Comparison of ENCODE assay signal across 9 cellular contexts in the genomic region with DNA sequence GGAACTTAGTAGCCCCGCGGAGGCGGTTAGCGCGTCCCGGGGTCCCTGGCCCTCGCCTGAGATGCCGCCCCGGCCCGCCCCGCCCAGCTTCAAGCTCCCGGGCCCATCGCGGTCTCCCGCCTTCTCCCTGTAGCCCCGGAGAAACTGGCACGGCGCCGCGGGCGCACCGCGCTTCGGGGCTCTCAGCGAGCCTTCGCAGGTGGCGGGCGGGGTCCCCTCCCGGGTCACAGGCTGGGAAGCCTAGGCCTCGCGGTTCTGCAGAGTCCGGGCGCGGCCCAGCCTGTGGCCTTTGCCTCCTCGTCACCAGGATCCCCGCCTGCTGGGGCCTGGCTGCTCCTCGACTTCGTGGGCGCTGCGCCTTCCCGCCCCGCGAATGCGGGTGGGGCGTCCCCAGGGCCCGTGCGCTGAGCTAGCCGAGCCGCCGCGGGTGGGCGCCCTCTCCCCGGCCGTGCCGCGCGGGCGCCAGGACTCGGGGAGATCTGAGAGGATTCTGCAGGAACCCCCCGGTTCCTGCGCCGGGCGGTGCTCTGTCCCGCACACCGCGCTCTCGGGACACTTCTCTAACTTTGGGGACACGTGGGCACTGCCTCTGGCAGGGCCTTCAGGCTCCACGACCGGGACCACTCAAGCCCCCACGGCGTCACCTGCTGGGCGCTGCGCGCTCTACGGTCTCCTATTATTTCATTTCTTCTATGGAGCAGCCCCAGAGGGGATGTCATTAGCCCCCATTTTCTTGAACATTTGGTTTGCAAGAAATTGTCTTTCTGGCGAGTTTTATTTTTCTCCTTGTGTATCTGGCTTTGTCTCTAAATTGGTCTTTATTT. TPM values are rescaled to one million over a fixed set of nuclear protein-coding genes. Genes with fewer than 3 reads are reported as not detected.
DNase-seq lines count a peak whose midpoint lies in the region; ATAC-seq, FAIRE-seq and TF ChIP-seq lines count a peak whose summit lies in the region.
"Had no signal": no experiment of that assay in that cellular context is flagged by ENCODE, and none has a peak within 500 bp of the region (broad histone marks: within the 10 kb centered on the region; RNA-seq: fewer than 3 reads in every experiment).

No MANE protein-coding gene starts in this region.

- no peak for FAIRE-seq in small intestine (lab: Jason Lieb, UNC)
- FAIRE-seq: endometrium had no signal

- TF ChIP-seq CTCF in HL-60 (IDR thresholded peaks at IDR 0.05; ENCODE audit: insufficient read depth, low read length): peak; percentile 29

- H3K36me3 Mint-ChIP-seq in activated naive CD8-positive, alpha-beta T cell treated with anti-CD3 and anti-CD28 coated beads, Interleukin-2, amount 10 ng/mL, durations not matched to agents 7 days and 5 days: peaks cover 3% of the 10 kb centered on the region

- ATAC-seq in GM19468 (IDR thresholded peaks at IDR 0.05; ENCODE audit: extremely low read depth, unreplicated experiment): peak; percentile 39
- peak; percentile 25 for ATAC-seq in activated naive CD8-positive, alpha-beta T cell treated with anti-CD3 and anti-CD28 coated beads, Interleukin-2, amount 10 ng/mL, durations not matched to agents 7 days and 5 days (ENCODE audit: low read depth)

- peak overlapping the region; percentile 83 for H3K27ac ChIP-seq in HL-60 (replicated peaks)
- peak overlapping the region; percentile 70; the same call in 1 of the 2 replicates for H3K27ac ChIP-seq in SK-N-MC
- peak overlapping the region; percentile 36 to 71 for H3K27ac ChIP-seq in small intestine (ENCODE audit: low read depth in 1 of 2, low read length in 1 of 2)

- no peaks in the 10 kb centered on the region for H3K9me3 Mint-ChIP-seq in activated naive CD8-positive, alpha-beta T cell treated with anti-CD3 and anti-CD28 coated beads, Interleukin-2, amount 10 ng/mL, durations not matched to agents 7 days and 5 days

- POLR2A ChIA-PET in activated naive CD8-positive, alpha-beta T cell treated with anti-CD3 and anti-CD28 coated beads, Interleukin-2, amount 10 ng/mL, durations not matched to agents 7 days and 5 days (lab: Charles Lee): interaction anchor here (0.6 to 8.2 kb wide), 29 partner anchors 10 to 439 kb away, joined by 3 to 95 read pairs (median 4); a partner anchor contains a TSS

- H3K36me3 ChIP-seq in SK-N-MC (ENCODE audit: insufficient read depth, low read length) (no peaks in the 10 kb centered on the region), small intestine (ENCODE audit: control insufficient read depth in 2 of 2, insufficient read depth in 2 of 2, low read length in 2 of 2) (no peaks in the 10 kb centered on the region)

- H3K4me3 ChIP-seq in HL-60 (replicated peaks; ENCODE audit: insufficient read depth, low read length) (peak overlapping the region; percentile 82), SK-N-MC (peak overlapping the region; percentile 78), iPS-11a (ENCODE audit: low read depth, low read length) (peak overlapping the region; percentile 54), small intestine (ENCODE audit: low read depth in 1 of 2, low read length in 2 of 2) (peak overlapping the region; percentile 41 to 69)

- H3K4me1 Mint-ChIP-seq in activated naive CD8-positive, alpha-beta T cell treated with anti-CD3 and anti-CD28 coated beads, Interleukin-2, amount 10 ng/mL, durations not matched to agents 7 days and 5 days: peaks cover 29% of the 10 kb centered on the region

- H3K27ac Mint-ChIP-seq in activated naive CD8-positive, alpha-beta T cell treated with anti-CD3 and anti-CD28 coated beads, Interleukin-2, amount 10 ng/mL, durations not matched to agents 7 days and 5 days: peak overlapping the region; percentile 91

- no peaks in the 10 kb centered on the region for H3K4me1 ChIP-seq in small intestine (ENCODE audit: control insufficient read depth in 2 of 2, insufficient read depth in 1 of 2, low read depth in 1 of 2, low read length in 1 of 2)

- peaks cover 14% of the 10 kb centered on the region for H3K27me3 Mint-ChIP-seq in activated naive CD8-positive, alpha-beta T cell treated with anti-CD3 and anti-CD28 coated beads, Interleukin-2, amount 10 ng/mL, durations not matched to agents 7 days and 5 days

- H3K27me3 ChIP-seq in HL-60 (ENCODE audit: insufficient read depth, poor library complexity, severe bottlenecking) (no peaks in the 10 kb centered on the region), small intestine (ENCODE audit: control insufficient read depth in 2 of 2, insufficient read depth in 2 of 2, low read length in 2 of 2) (no peaks in the 10 kb centered on the region)

- DNase-seq in COLO668 (lab: John Stamatoyannopoulos, UW; ENCODE audit: unreplicated experiment) (peak; percentile 38), HL-60 (ENCODE audit: low read depth in 1 of 2, low spot score in 1 of 2) (peak; percentile 57 to 74), SK-N-MC (ENCODE audit: low read depth, low spot score) (no peak), small intestine (peak; percentile 84), NCI-H2029 (lab: John Stamatoyannopoulos, UW) (no peak)
- DNase-seq in activated naive CD8-positive, alpha-beta T cell treated with anti-CD3 and anti-CD28 coated beads, Interleukin-2, amount 10 ng/mL, durations not matched to agents 7 days and 5 days: peak; percentile 81

- H3K4me3 Mint-ChIP-seq in activated naive CD8-positive, alpha-beta T cell treated with anti-CD3 and anti-CD28 coated beads, Interleukin-2, amount 10 ng/mL, durations not matched to agents 7 days and 5 days: peak overlapping the region; percentile 87

- H3K9me3 ChIP-seq in SK-N-MC (ENCODE audit: low read depth, low read length) (no peaks in the 10 kb centered on the region), small intestine (ENCODE audit: control insufficient read depth, low read depth) (no peaks in the 10 kb centered on the region)

- WGBS in small intestine, 3 donors: 1% methylated on average over 54 to 77 of the region's 77 CpGs

- peak overlapping the region; percentile 61 for H3K9ac ChIP-seq in SK-N-MC (ENCODE audit: insufficient read length)

RNA-seq across cellular contexts. Expression of a gene that starts 0.7 kb away (rescaled TPM):
- total RNA-seq in activated naive CD8-positive, alpha-beta T cell treated with anti-CD3 and anti-CD28 coated beads, Interleukin-2, amount 10 ng/mL, durations not matched to agents 7 days and 5 days: 100 to 1,000 TPM; 157 to 159 TPM
- polyA plus RNA-seq in small intestine: 10 to 100 TPM in 2 of 3 donors, 1 to 10 TPM in 1; 9.6 to 77.8 (median 25.4) TPM

RNA-seq across cellular contexts. Expression of a gene that starts 53.6 kb away (rescaled TPM):
- total RNA-seq in activated naive CD8-positive, alpha-beta T cell treated with anti-CD3 and anti-CD28 coated beads, Interleukin-2, amount 10 ng/mL, durations not matched to agents 7 days and 5 days: 100 to 1,000 TPM; 192 to 199 TPM
- 10 to 100 TPM; 43.8 to 56.4 (median 45.5) TPM for polyA plus RNA-seq in small intestine

Comparison
In these comparisons a context has a peak if more than half of its experiments do, and no peak if none do; other contexts are left out.
1. DNase-seq: peak in COLO668 (single experiment), HL-60 (2 of 2), activated naive CD8-positive, alpha-beta T cell treated with anti-CD3 and anti-CD28 coated beads, Interleukin-2, amount 10 ng/mL, durations not matched to agents 7 days and 5 days (single experiment) and small intestine (single experiment); none in SK-N-MC (single experiment) and NCI-H2029 (single experiment).
2. Peak in every context shown above with its lines, with median percentiles within 50 percentile points of each other: H3K27ac ChIP-seq and H3K4me3 ChIP-seq.